In the genomic region with DNA sequence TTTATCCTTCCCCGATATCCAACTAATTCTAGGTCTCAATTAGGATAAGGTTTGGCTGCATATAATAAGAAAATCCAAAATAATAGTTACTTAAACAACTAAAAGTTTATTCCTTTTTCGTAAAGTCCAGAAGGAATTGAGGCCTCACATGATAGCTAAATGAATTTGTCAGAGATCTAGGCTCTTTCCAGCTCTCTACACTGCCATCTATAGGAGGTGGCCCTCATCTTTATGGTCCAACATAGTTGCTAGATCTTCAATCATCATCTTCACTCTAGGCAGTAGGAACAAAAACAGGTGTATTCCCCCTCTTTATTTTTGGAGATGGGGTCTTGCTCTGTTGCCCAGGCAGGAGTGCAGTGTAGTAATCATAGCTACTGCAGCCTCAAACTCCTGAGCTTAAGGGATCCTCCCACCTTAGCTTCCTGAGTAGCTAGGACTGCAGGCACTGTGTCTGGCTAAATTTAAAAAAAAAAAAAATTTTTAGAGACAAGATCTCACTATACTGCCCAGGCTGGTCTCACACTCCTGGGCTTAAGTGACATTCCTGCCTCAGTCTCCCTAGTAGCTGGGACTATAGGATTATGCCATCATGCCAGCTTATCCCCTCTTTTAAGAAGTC, we compare ENCODE assay signal across 8 cellular contexts.
DNase-seq lines count a peak whose midpoint lies in the region; ATAC-seq and TF ChIP-seq lines count a peak whose summit lies in the region.

No MANE protein-coding gene starts in this region.

- in situ Hi-C loops in brain microvascular endothelial cell (cut with HindIII; ENCODE audit: low pct_ligation_motif_present, low sequenced_read_pairs): no loop called here

- no peak for ATAC-seq in HG03196 (IDR thresholded peaks at IDR 0.05; ENCODE audit: unreplicated experiment)

- DNase-seq in Ammon's horn (ENCODE audit: low spot score) (peak; percentile 52), MV-4-11 (lab: John Stamatoyannopoulos, UW) (peak; percentile 60), brain microvascular endothelial cell (peak; percentile 41), medulla oblongata (ENCODE audit: extremely low spot score) (peak; percentile 72)
- DNase-seq in stimulated activated CD4-positive, alpha-beta T cell treated with anti-CD3 and anti-CD28 coated beads, Interleukin-1b, Interleukin-23, amount 100 ng/mL, for 48 hours: no peak
- DNase-seq in central memory CD4-positive, alpha-beta T cell: no peak

- H3K4me3 ChIP-seq in brain microvascular endothelial cell (ENCODE audit: low read depth, low read length): no peak overlapping the region

- no peak overlapping the region for H3K27ac ChIP-seq in brain microvascular endothelial cell

- H3K36me3 ChIP-seq in brain microvascular endothelial cell (replicated peaks): no peaks in the 10 kb centered on the region

- peak; percentile 72 for TF ChIP-seq CTCF in GM12872 (IDR thresholded peaks at IDR 0.05; ENCODE audit: insufficient read depth, low read depth, low read length)
- TF ChIP-seq CTCF in brain microvascular endothelial cell (IDR thresholded peaks at IDR 0.05; ENCODE audit: low read depth, low read length, missing control alignments): peak; percentile 81

- H3K27me3 ChIP-seq in brain microvascular endothelial cell (replicated peaks): no peaks in the 10 kb centered on the region

Comparison
In these comparisons a context has a peak if more than half of its experiments do, and no peak if none do; other contexts are left out.
1. DNase-seq: peak in Ammon's horn (single experiment), MV-4-11 (single experiment), brain microvascular endothelial cell (single experiment) and medulla oblongata (single experiment); none in stimulated activated CD4-positive, alpha-beta T cell treated with anti-CD3 and anti-CD28 coated beads, Interleukin-1b, Interleukin-23, amount 100 ng/mL, for 48 hours (single experiment) and central memory CD4-positive, alpha-beta T cell (single experiment).